In the genomic region with DNA sequence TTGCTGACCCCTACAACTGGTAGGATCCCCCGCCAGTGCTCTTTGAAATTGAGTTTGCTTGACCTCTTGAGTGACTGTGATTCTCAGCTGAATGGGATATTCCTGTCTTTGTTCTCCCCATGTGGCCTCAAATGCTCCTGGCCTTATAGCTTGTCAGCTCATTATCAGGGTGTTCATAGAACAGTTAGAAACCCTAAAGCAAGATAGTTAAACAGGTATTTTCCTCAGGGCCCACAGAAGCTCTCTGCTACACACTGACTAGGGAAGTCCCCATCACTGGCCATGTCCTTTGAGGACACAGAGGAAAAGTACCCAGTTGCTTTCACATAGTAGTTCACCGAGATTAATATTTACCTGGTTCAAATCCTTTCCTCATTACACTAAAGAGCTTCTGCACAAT, we compare ENCODE assay signal across 21 cellular contexts.
"Had no signal": no experiment of that assay in that cellular context is flagged by ENCODE, and none has a peak within 500 bp of the region (broad histone marks: within the 10 kb centered on the region; RNA-seq: fewer than 3 reads in every experiment).

No MANE protein-coding gene starts in this region.

- H3K36me3 ChIP-seq: ascending aorta, breast epithelium, prostate gland, suprapubic skin, upper lobe of right lung had no signal

- H3K4me3 ChIP-seq: ascending aorta, breast epithelium, prostate gland, skin epidermis, suprapubic skin, upper lobe of right lung had no signal

- H3K9me3 ChIP-seq: ascending aorta, breast epithelium, prostate gland, suprapubic skin, upper lobe of right lung had no signal

- H3K27ac Mint-ChIP-seq: activated CD4-positive, alpha-beta T cell treated with anti-CD3 and anti-CD28 coated beads, Interleukin-2, amount 10 ng/mL, durations not matched to agents 7 days and 5 days; activated naive CD4-positive, alpha-beta T cell treated with anti-CD3 and anti-CD28 coated beads, Interleukin-2, amount 10 ng/mL, durations not matched to agents 7 days and 5 days; activated T-helper 17 cell treated with anti-CD3 and anti-CD28 coated beads, Interleukin-2, amount 50 U/mL, for 72 hours; immature natural killer cell; stimulated activated naive CD8-positive, alpha-beta T cell treated with anti-CD3 and anti-CD28 coated beads, Interleukin-15, Interleukin-2, amounts not matched to agents 100 ng/mL and 50 ng/mL, for 24 hours had no signal

- H3K4me3 Mint-ChIP-seq: activated CD4-positive, alpha-beta T cell treated with anti-CD3 and anti-CD28 coated beads, Interleukin-2, amount 10 ng/mL, durations not matched to agents 7 days and 5 days; activated naive CD4-positive, alpha-beta T cell treated with anti-CD3 and anti-CD28 coated beads, Interleukin-2, amount 10 ng/mL, durations not matched to agents 7 days and 5 days; activated T-helper 17 cell treated with anti-CD3 and anti-CD28 coated beads, Interleukin-2, amount 50 U/mL, for 72 hours; immature natural killer cell; nephron; stimulated activated naive CD8-positive, alpha-beta T cell treated with anti-CD3 and anti-CD28 coated beads, Interleukin-15, Interleukin-2, amounts not matched to agents 100 ng/mL and 50 ng/mL, for 24 hours had no signal

- H3K27me3 Mint-ChIP-seq: activated CD4-positive, alpha-beta T cell treated with anti-CD3 and anti-CD28 coated beads, Interleukin-2, amount 10 ng/mL, durations not matched to agents 7 days and 5 days had no signal

- H3K27ac ChIP-seq: ascending aorta, breast epithelium, epithelial cell of prostate, prostate gland, skin epidermis, suprapubic skin, upper lobe of right lung had no signal

- ATAC-seq: activated T-helper 17 cell treated with anti-CD3 and anti-CD28 coated beads, Interleukin-2, amount 50 U/mL, for 72 hours; right cardiac atrium; upper lobe of right lung had no signal

- DNase-seq: activated CD4-positive, alpha-beta T cell treated with anti-CD3 and anti-CD28 coated beads, Interleukin-2, amount 10 ng/mL, durations not matched to agents 7 days and 5 days; activated CD4-positive, CD25-positive, alpha-beta regulatory T cell; activated naive CD4-positive, alpha-beta T cell treated with anti-CD3 and anti-CD28 coated beads, Interleukin-2, amount 10 ng/mL, durations not matched to agents 7 days and 5 days; cerebellar nuclear complex; effector memory CD4-positive, alpha-beta T cell; head of caudate nucleus; immature natural killer cell; nucleus accumbens; right cardiac atrium; stimulated activated CD4-positive, alpha-beta T cell treated with anti-CD3 and anti-CD28 coated beads, Interleukin-4, amount 100 ng/mL, for 4 hours; stimulated activated CD8-positive, alpha-beta memory T cell treated with anti-CD3 and anti-CD28 coated beads, Interleukin-4, amount 100 ng/mL, for 48 hours; upper lobe of right lung had no signal

- H3K27me3 ChIP-seq: ascending aorta, breast epithelium, suprapubic skin, upper lobe of right lung had no signal

- H3K4me1 ChIP-seq: ascending aorta, breast epithelium, prostate gland had no signal

- H3K9me3 Mint-ChIP-seq: activated naive CD4-positive, alpha-beta T cell treated with anti-CD3 and anti-CD28 coated beads, Interleukin-2, amount 10 ng/mL, durations not matched to agents 7 days and 5 days; activated T-helper 17 cell treated with anti-CD3 and anti-CD28 coated beads, Interleukin-2, amount 50 U/mL, for 72 hours; nephron; stimulated activated naive CD8-positive, alpha-beta T cell treated with anti-CD3 and anti-CD28 coated beads, Interleukin-15, Interleukin-2, amounts not matched to agents 100 ng/mL and 50 ng/mL, for 24 hours had no signal

- H3K36me3 Mint-ChIP-seq: activated naive CD4-positive, alpha-beta T cell treated with anti-CD3 and anti-CD28 coated beads, Interleukin-2, amount 10 ng/mL, durations not matched to agents 7 days and 5 days; immature natural killer cell had no signal
